25 cellular contexts compared by ENCODE assay signal in genomic region chr7:32053204-32053603, GRCh38. TPM values are rescaled to one million over a fixed set of nuclear protein-coding genes. Genes with fewer than 3 reads are reported as not detected.
"Had no signal": no experiment of that assay in that cellular context is flagged by ENCODE, and none has a peak within 500 bp of the region (broad histone marks: within the 10 kb centered on the region; RNA-seq: fewer than 3 reads in every experiment).

No MANE protein-coding gene starts in this region.

- H3K4me3 ChIP-seq: pancreas, prostate gland, right lobe of liver, sigmoid colon, stomach, suprapubic skin, testis, tibial artery, transverse colon, upper lobe of right lung, uterus had no signal

- H3K36me3 ChIP-seq: neutrophil, pancreas, prostate gland, right lobe of liver, sigmoid colon, stomach, suprapubic skin, tibial artery, transverse colon, upper lobe of right lung, uterus had no signal

- H3K27me3 ChIP-seq: neutrophil, pancreas, right lobe of liver, sigmoid colon, stomach, suprapubic skin, testis, tibial artery, transverse colon, upper lobe of right lung, uterus had no signal

- H3K27ac ChIP-seq: neutrophil, pancreas, prostate gland, right lobe of liver, sigmoid colon, stomach, suprapubic skin, testis, tibial artery, transverse colon, upper lobe of right lung, uterus had no signal

- DNase-seq: naive thymus-derived CD8-positive, alpha-beta T cell; nephron progenitor cell; pancreas; retina; right cardiac atrium; right lobe of liver; sigmoid colon; small intestine; stimulated activated CD4-positive, alpha-beta T cell treated with anti-CD3 and anti-CD28 coated beads, Interleukin-15, amount 100 ng/mL, for 24 hours; stimulated activated CD4-positive, alpha-beta T cell treated with anti-CD3 and anti-CD28 coated beads, Interleukin-2, amount 100 ng/mL, for 24 hours; stimulated activated CD4-positive, alpha-beta T cell treated with anti-CD3 and anti-CD28 coated beads, Interleukin-2, amount 100 ng/mL, for 48 hours; stimulated activated CD4-positive, alpha-beta T cell treated with anti-CD3 and anti-CD28 coated beads, Interleukin-4, amount 100 ng/mL, for 24 hours; stimulated activated naive B cell treated with anti-CD40 and anti-IgM and Interleukin-4, amounts not matched to agents 10 μg/mL and 1 μg/mL and 100 μg/mL, for 72 hours; stimulated activated naive CD4-positive, alpha-beta T cell treated with Interleukin-2 at 50 U/mL for 16 hours; stomach; testis; tibial artery; transverse colon; upper lobe of right lung; uterus had no signal

- ATAC-seq: naive thymus-derived CD8-positive, alpha-beta T cell; natural killer cell treated with Interleukin-12 subunit alpha and Interleukin-12 subunit beta and Interleukin-15 and Interleukin-18, amount 100 ng/mL, for 72 hours; pancreas; right lobe of liver; stimulated activated effector memory CD8-positive, alpha-beta T cell treated with anti-CD3 and anti-CD28 coated beads, Interleukin-12 subunit alpha, Interleukin-12 subunit beta, amount 100 ng/mL, for 72 hours; stimulated activated naive B cell treated with anti-CD40 and anti-IgM and Interleukin-4, amounts not matched to agents 10 μg/mL and 1 μg/mL and 100 μg/mL, for 72 hours; upper lobe of right lung had no signal

- H3K4me1 ChIP-seq: pancreas, prostate gland, right lobe of liver, suprapubic skin, testis, transverse colon, upper lobe of right lung, uterus had no signal

- H3K9me3 ChIP-seq: neutrophil, pancreas, prostate gland, right lobe of liver, sigmoid colon, stomach, suprapubic skin, testis, tibial artery, transverse colon, upper lobe of right lung, uterus had no signal

RNA-seq across cellular contexts. Expression of gene PDE1C, which starts 17.0 kb away (rescaled TPM):
- total RNA-seq: naive thymus-derived CD8-positive, alpha-beta T cell had no signal
- polyA plus RNA-seq: naive thymus-derived CD8-positive, alpha-beta T cell had no signal
